11 cellular contexts compared by ENCODE assay signal in the genomic region with DNA sequence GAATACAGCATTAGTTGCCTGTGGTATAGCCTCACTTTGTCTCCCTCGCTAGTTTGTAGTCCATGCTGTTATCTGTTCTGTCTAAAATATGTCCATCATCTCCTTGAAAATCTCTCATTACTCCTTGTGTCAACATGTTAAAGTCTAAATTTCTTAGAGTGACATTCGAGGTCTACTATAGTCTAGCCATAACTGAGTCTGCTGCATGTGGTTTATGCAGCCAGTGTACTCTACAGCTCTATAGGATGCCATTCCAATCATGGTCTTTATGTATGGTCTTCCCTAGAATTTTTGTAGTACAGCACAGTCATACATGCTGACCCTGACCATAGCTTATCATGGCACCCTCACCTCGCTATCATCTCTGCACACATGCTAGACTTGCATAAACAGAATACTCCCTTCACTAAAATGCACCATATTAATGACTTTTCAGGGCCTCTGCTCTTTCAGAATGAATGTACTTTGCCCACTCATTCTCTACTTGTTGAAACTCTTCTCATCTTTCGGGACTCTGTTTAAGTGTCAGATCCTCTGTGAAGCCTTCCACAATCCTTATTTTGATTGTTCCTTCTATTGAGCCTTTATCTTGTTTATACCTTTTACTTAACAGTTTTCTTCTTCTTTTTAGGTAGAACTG. TPM values are rescaled to one million over a fixed set of nuclear protein-coding genes. Genes with fewer than 3 reads are reported as not detected.
DNase-seq lines count a peak whose midpoint lies in the region; ATAC-seq lines count a peak whose summit lies in the region.
"Had no signal": no experiment of that assay in that cellular context is flagged by ENCODE, and none has a peak within 500 bp of the region (broad histone marks: within the 10 kb centered on the region; RNA-seq: fewer than 3 reads in every experiment).

No MANE protein-coding gene starts in this region.

- no peak overlapping the region for H3K4me3 Mint-ChIP-seq in central memory CD8-positive, alpha-beta T cell

- DNase-seq in DMS79 treated with DMSO at 0.1 percent for 48 hours (lab: John Stamatoyannopoulos, UW) (peak; percentile 56), DMS79 (lab: John Stamatoyannopoulos, UW) (no peak), foreskin melanocyte (no peak), Right ventricle myocardium superior (no peak), NCI-H2227 treated with DMSO at 0.1 percent for 48 hours (lab: John Stamatoyannopoulos, UW) (no peak)
- no peak for DNase-seq in central memory CD8-positive, alpha-beta T cell (ENCODE audit: low spot score in 2 of 2)
- DNase-seq: MG63; naive thymus-derived CD4-positive, alpha-beta T cell had no signal

- no peaks in the 10 kb centered on the region for H3K9me3 Mint-ChIP-seq in central memory CD8-positive, alpha-beta T cell

- intact Hi-C loops in Right ventricle myocardium superior (cut with DNase I) = no loop called here

- H3K27me3 Mint-ChIP-seq in central memory CD8-positive, alpha-beta T cell = no peaks in the 10 kb centered on the region
- H3K27me3 Mint-ChIP-seq: naive thymus-derived CD4-positive, alpha-beta T cell had no signal

- peaks cover 9% of the 10 kb centered on the region for H3K36me3 Mint-ChIP-seq in central memory CD8-positive, alpha-beta T cell (ENCODE audit: insufficient read depth)

- peak overlapping the region; percentile 39 for H3K27ac Mint-ChIP-seq in central memory CD8-positive, alpha-beta T cell (ENCODE audit: low read depth)

- ATAC-seq in GM21423 (IDR thresholded peaks at IDR 0.05; ENCODE audit: unreplicated experiment) (peak; percentile 42), HG03135 (IDR thresholded peaks at IDR 0.05; ENCODE audit: unreplicated experiment) (peak; percentile 43), Right ventricle myocardium superior (ENCODE audit: poor library complexity) (no peak)
- no peak for ATAC-seq in central memory CD8-positive, alpha-beta T cell (replicated peaks; ENCODE audit: extremely low read depth, poor library complexity, severe bottlenecking)
- ATAC-seq: HCT116; naive thymus-derived CD4-positive, alpha-beta T cell had no signal

- peaks cover 66% of the 10 kb centered on the region for H3K4me1 Mint-ChIP-seq in central memory CD8-positive, alpha-beta T cell

RNA-seq across cellular contexts. Expression of a gene that starts 12.8 kb away (rescaled TPM):
- 25.7 TPM for total RNA-seq in Right ventricle myocardium superior

Comparison
In these comparisons a context has a peak if more than half of its experiments do, and no peak if none do; other contexts are left out.
1. ATAC-seq: peak in GM21423 (single experiment) and HG03135 (single experiment); none in central memory CD8-positive, alpha-beta T cell (single experiment) and Right ventricle myocardium superior (single experiment).